In genomic region chr12:15563683-15564082, GRCh38 we compare ENCODE assay signal across 1 cellular context.
TF ChIP-seq lines count a peak whose summit lies in the region.

No MANE protein-coding gene starts in this region.

TF ChIP-seq in GM23338, 12 proteins besides CTCF, POLR2A, EP300 and RAD21:
- TF ChIP-seq REST (IDR thresholded peaks at IDR 0.05; ENCODE audit: unreplicated experiment) (no peak), NANOG (IDR thresholded peaks at IDR 0.05; ENCODE audit: borderline replicate concordance) (no peak), EZH2phosphoT487 (IDR thresholded peaks at IDR 0.05; ENCODE audit: unreplicated experiment) (no peak), ZNF331 (CRISPR knock-in tag; IDR thresholded peaks at IDR 0.05; ENCODE audit: low read depth) (no peak)
TF ChIP-seq in GM23338: peak in this region for 0.
